24 cellular contexts compared by ENCODE assay signal in genomic region chr10:52879181-52879607, GRCh38.
DNase-seq lines count a peak whose midpoint lies in the region; ATAC-seq and TF ChIP-seq lines count a peak whose summit lies in the region.
"Had no signal": no experiment of that assay in that cellular context is flagged by ENCODE, and none has a peak within 500 bp of the region (broad histone marks: within the 10 kb centered on the region; RNA-seq: fewer than 3 reads in every experiment).

No MANE protein-coding gene starts in this region.

- BruUV-seq in MCF 10A (replicated peaks; lab: Mats Ljungman, UMichigan) (no TSS peak), mammary epithelial cell (replicated peaks; lab: Mats Ljungman, UMichigan) (no TSS peak)

- no peak for ATAC-seq in HG03139 (IDR thresholded peaks at IDR 0.05; ENCODE audit: unreplicated experiment)
- ATAC-seq in sciatic nerve, result no peak
- ATAC-seq: activated T-cell treated with anti-CD3 and anti-CD28 coated beads, Interleukin-2, amount 50 U/mL, for 72 hours; WTC11 had no signal

- no peaks in the 10 kb centered on the region for H3K9me3 ChIP-seq in mammary epithelial cell (replicated peaks; ENCODE audit: insufficient read depth, low read length)

- peaks cover 37% of the 10 kb centered on the region for H3K4me1 ChIP-seq in mammary epithelial cell (ENCODE audit: insufficient read depth, low read length)

- intact Hi-C loops in MCF 10A (cut with micrococcal nuclease), result no loop called here
- intact Hi-C loops in mammary epithelial cell (cut with micrococcal nuclease), result no loop called here
- intact Hi-C loops in sciatic nerve (cut with DNase I), result no loop called here

- H3K4me1 Mint-ChIP-seq in MCF 10A (ENCODE audit: insufficient read depth, unreplicated experiment), result peaks cover 45% of the 10 kb centered on the region

- H3K36me3 Mint-ChIP-seq in MCF 10A (ENCODE audit: insufficient read depth, unreplicated experiment), result no peaks in the 10 kb centered on the region
- H3K36me3 Mint-ChIP-seq: WTC11 had no signal

- POLR2A ChIA-PET in MCF 10A (lab: Yijun Ruan, JAX), result interaction anchor here (0.6 to 2.1 kb wide), 7 partner anchors 10 to 504 kb away, joined by 3 to 11 read pairs (median 3); no protein-coding TSS in a partner anchor

- no peak for TF ChIP-seq CTCF in MCF 10A (IDR thresholded peaks at IDR 0.05; ENCODE audit: unreplicated experiment)
- no peak for TF ChIP-seq CTCF in mammary epithelial cell (conservative IDR thresholded peaks at IDR 0.05 in 1 of 2, IDR thresholded peaks at IDR 0.05 in 1 of 2; ENCODE audit: extremely low read depth in 1 of 2, insufficient read depth in 1 of 2, low read depth in 1 of 2, low read length in 2 of 2)
- no peak for TF ChIP-seq CTCF in brain microvascular endothelial cell (IDR thresholded peaks at IDR 0.05; ENCODE audit: low read depth, low read length, missing control alignments)

- no peak overlapping the region for H2AFZ ChIP-seq in mammary epithelial cell (ENCODE audit: low read depth, low read length)

- CTCF ChIA-PET in MCF 10A (lab: Yijun Ruan, JAX) (interaction anchor here (0.6 to 8.0 kb wide), 5 partner anchors 8 to 959 kb away, joined by 3 to 69 read pairs (median 3); no protein-coding TSS in a partner anchor), mammary epithelial cell (lab: Charles Lee; ENCODE audit: low non-redundant PET) (interaction anchor here (0.7 kb wide), 1 partner anchor 61 kb away, joined by 4 read pairs; no protein-coding TSS in a partner anchor)

- dilution Hi-C loops in mammary epithelial cell (cut with HindIII; ENCODE audit: low sequenced_read_pairs), result no loop called here

- H3K27me3 Mint-ChIP-seq in MCF 10A (ENCODE audit: insufficient read depth, unreplicated experiment), result no peaks in the 10 kb centered on the region
- H3K27me3 Mint-ChIP-seq: CD4-positive, alpha-beta T cell; dendritic cell treated with granulocyte-macrophage colony-stimulating factor and Interleukin-4, amounts not matched to agents 40 ng/mL and 50 ng/mL, for 4 days had no signal

- no peak overlapping the region for H3K4me3 Mint-ChIP-seq in MCF 10A (ENCODE audit: unreplicated experiment)
- H3K4me3 Mint-ChIP-seq: activated naive CD4-positive, alpha-beta T cell treated with anti-CD3 and anti-CD28 coated beads for 36 hours; activated T-cell treated with anti-CD3 and anti-CD28 coated beads, Interleukin-2, amount 50 U/mL, for 72 hours; CD4-positive, alpha-beta T cell; dendritic cell treated with granulocyte-macrophage colony-stimulating factor and Interleukin-4, amounts not matched to agents 40 ng/mL and 50 ng/mL, for 4 days; WTC11 had no signal

- peak overlapping the region; percentile 31 for H3K27ac Mint-ChIP-seq in MCF 10A (ENCODE audit: low read depth, unreplicated experiment)
- H3K27ac Mint-ChIP-seq: activated naive CD4-positive, alpha-beta T cell treated with anti-CD3 and anti-CD28 coated beads for 36 hours; activated T-cell treated with anti-CD3 and anti-CD28 coated beads, Interleukin-2, amount 50 U/mL, for 72 hours; CD4-positive, alpha-beta T cell; dendritic cell treated with granulocyte-macrophage colony-stimulating factor and Interleukin-4, amounts not matched to agents 40 ng/mL and 50 ng/mL, for 4 days; WTC11 had no signal

- H3K27ac ChIP-seq in mammary epithelial cell (ENCODE audit: insufficient read depth, low read depth, low read length) (no peak overlapping the region), brain microvascular endothelial cell (no peak overlapping the region)

- H3K4me3 ChIP-seq in mammary epithelial cell (replicated peaks in 1 of 3; ENCODE audit: insufficient read depth in 1 of 3, low read depth in 2 of 3, low read length in 3 of 3) (no peak overlapping the region), brain microvascular endothelial cell (ENCODE audit: low read depth, low read length) (no peak overlapping the region)
- H3K4me3 ChIP-seq: lung had no signal

- DNase-seq in MCF 10A (ENCODE audit: unreplicated experiment) (no peak), mammary epithelial cell (no peak), brain microvascular endothelial cell (peak; percentile 28), kidney glomerular epithelial cell (lab: John Stamatoyannopoulos, UW) (peak; percentile 88), NCI-H1694 (lab: John Stamatoyannopoulos, UW) (no peak), NCI-H1105 treated with DMSO at 0.1 percent for 48 hours (lab: John Stamatoyannopoulos, UW) (no peak), sciatic nerve (ENCODE audit: low spot score) (no peak)
- DNase-seq: 8988T; activated CD4-positive, alpha-beta T cell treated with anti-CD3 and anti-CD28 coated beads, Interleukin-2, amount 50 U/mL, for 1 hour; activated naive CD4-positive, alpha-beta T cell treated with anti-CD3 and anti-CD28 coated beads for 36 hours; activated T-cell treated with anti-CD3 and anti-CD28 coated beads, Interleukin-2, amount 50 U/mL, for 72 hours; amniotic stem cell; caudate nucleus; CD4-positive, alpha-beta T cell; kidney; NCI-H1694 treated with DMSO at 0.1 percent for 48 hours; NCI-H510A; posterior cingulate gyrus; SHP77; stimulated activated naive CD4-positive, alpha-beta T cell had no signal

- no peaks in the 10 kb centered on the region for H3K79me2 ChIP-seq in mammary epithelial cell (ENCODE audit: insufficient read depth, low read length)

- no peaks in the 10 kb centered on the region for H4K20me1 ChIP-seq in mammary epithelial cell (ENCODE audit: insufficient read depth, low read length)

- H3K36me3 ChIP-seq in mammary epithelial cell (ENCODE audit: insufficient read depth, low read length) (no peaks in the 10 kb centered on the region), brain microvascular endothelial cell (replicated peaks) (no peaks in the 10 kb centered on the region)

- H3K27me3 ChIP-seq in mammary epithelial cell (ENCODE audit: insufficient read depth, low read length), result no peaks in the 10 kb centered on the region
- no peaks in the 10 kb centered on the region for H3K27me3 ChIP-seq in brain microvascular endothelial cell (replicated peaks)

- H3K4me2 ChIP-seq in mammary epithelial cell (ENCODE audit: insufficient read depth, low read depth, low read length), result no peak overlapping the region

- H3K9ac ChIP-seq in mammary epithelial cell (ENCODE audit: insufficient read depth, low read length), result no peak overlapping the region

- no peaks in the 10 kb centered on the region for H3K9me3 Mint-ChIP-seq in MCF 10A (ENCODE audit: unreplicated experiment)
- H3K9me3 Mint-ChIP-seq: activated T-cell treated with anti-CD3 and anti-CD28 coated beads, Interleukin-2, amount 50 U/mL, for 72 hours; CD4-positive, alpha-beta T cell; dendritic cell treated with granulocyte-macrophage colony-stimulating factor and Interleukin-4, amounts not matched to agents 40 ng/mL and 50 ng/mL, for 4 days; WTC11 had no signal

- in situ Hi-C loops in mammary epithelial cell (cut with MboI; ENCODE audit: low sequenced_read_pairs in 2 of 2) (no loop called here), brain microvascular endothelial cell (cut with HindIII; ENCODE audit: low pct_ligation_motif_present, low sequenced_read_pairs) (no loop called here)

Comparison
In these comparisons a context has a peak if more than half of its experiments do, and no peak if none do; other contexts are left out.
1. DNase-seq: peak in brain microvascular endothelial cell (single experiment) and kidney glomerular epithelial cell (single experiment); none in MCF 10A (single experiment), mammary epithelial cell (single experiment), NCI-H1694 (single experiment), NCI-H1105 treated with DMSO at 0.1 percent for 48 hours (single experiment) and sciatic nerve (single experiment).